Comparison of ENCODE assay signal across 10 cellular contexts in the genomic region with DNA sequence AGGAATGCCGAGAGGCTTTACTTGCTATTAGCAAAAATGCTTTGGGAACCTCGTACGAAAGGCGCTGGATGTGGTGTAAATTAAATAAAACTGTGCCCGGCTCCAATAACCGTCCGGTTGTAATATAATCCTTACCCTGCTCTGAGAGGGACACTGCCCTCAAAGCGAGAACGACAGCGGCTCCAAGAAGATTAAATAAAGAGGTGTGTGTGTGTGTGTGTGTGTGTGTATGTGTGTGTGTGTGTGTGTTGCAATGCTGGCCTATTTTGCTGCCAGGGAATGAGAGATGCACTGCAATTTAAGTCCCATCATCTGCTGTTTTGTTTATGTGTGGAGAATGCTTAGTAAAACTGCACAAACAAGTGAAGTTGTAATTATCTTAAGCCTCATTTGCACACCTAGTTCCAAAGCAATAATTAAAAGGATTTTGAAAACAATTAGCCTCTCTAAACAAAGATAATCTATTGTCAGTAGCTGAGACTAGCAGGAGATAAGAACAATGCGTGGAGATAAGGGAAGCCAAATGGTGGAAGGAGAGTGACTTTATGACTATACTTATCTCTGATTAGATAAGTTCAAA. TPM values are rescaled to one million over a fixed set of nuclear protein-coding genes. Genes with fewer than 3 reads are reported as not detected.
DNase-seq lines count a peak whose midpoint lies in the region; ATAC-seq and TF ChIP-seq lines count a peak whose summit lies in the region.
"Had no signal": no experiment of that assay in that cellular context is flagged by ENCODE, and none has a peak within 500 bp of the region (broad histone marks: within the 10 kb centered on the region; RNA-seq: fewer than 3 reads in every experiment).

No MANE protein-coding gene starts in this region.

- H2AFZ ChIP-seq in ACC112 (ENCODE audit: low read length, unreplicated experiment) (peak overlapping the region; percentile 92), hepatocyte (no peak overlapping the region)

- H3K79me2 ChIP-seq in ACC112 (ENCODE audit: control insufficient read depth, insufficient read depth, low read length, unreplicated experiment) (peaks cover 37% of the 10 kb centered on the region), hepatocyte (peaks cover 10% of the 10 kb centered on the region)

- 2% methylated on average over 11 of the region's 11 CpGs for WGBS in hepatocyte (ENCODE audit: low lambda C conversion rate, missing lambda C conversion rate)

- H4K20me1 ChIP-seq in hepatocyte (ENCODE audit: insufficient read depth, poor library complexity, severe bottlenecking), result peaks cover 6% of the 10 kb centered on the region

- H3K9me3 ChIP-seq in RWPE2 (ENCODE audit: severe bottlenecking), result no peaks in the 10 kb centered on the region
- no peaks in the 10 kb centered on the region for H3K9me3 ChIP-seq in hepatocyte (ENCODE audit: low read depth)
- H3K9me3 ChIP-seq in right atrium auricular region, result no peaks in the 10 kb centered on the region

- H3K4me1 ChIP-seq in ACC112 (ENCODE audit: control insufficient read depth, insufficient read depth, low read length, unreplicated experiment) (peaks cover 13% of the 10 kb centered on the region), RWPE2 (ENCODE audit: insufficient read depth, poor library complexity, severe bottlenecking) (no peaks in the 10 kb centered on the region), hepatocyte (ENCODE audit: insufficient read depth) (peaks cover 6% of the 10 kb centered on the region), right atrium auricular region (peaks cover 0 to 53% of the 10 kb centered on the region in 2 donors)

- H3K4me2 ChIP-seq in hepatocyte, result peak overlapping the region; percentile 95

- TF ChIP-seq CTCF in RWPE2 (IDR thresholded peaks at IDR 0.05; ENCODE audit: poor library complexity, severe bottlenecking), result no peak
- no peak for TF ChIP-seq CTCF in hepatocyte (IDR thresholded peaks at IDR 0.05; ENCODE audit: poor library complexity)
- TF ChIP-seq CTCF in right atrium auricular region (IDR thresholded peaks at IDR 0.05), result no peak

- no peaks in the 10 kb centered on the region for H3K9me2 ChIP-seq in hepatocyte (replicated peaks; ENCODE audit: insufficient read depth)

- H3K27ac ChIP-seq in ACC112 (ENCODE audit: low read depth, low read length), result no peak overlapping the region
- H3K27ac ChIP-seq in RWPE2 (ENCODE audit: poor library complexity, severe bottlenecking), result no peak overlapping the region
- H3K27ac ChIP-seq in hepatocyte, result peak overlapping the region; percentile 44
- H3K27ac ChIP-seq in right atrium auricular region, result no peak overlapping the region

- H3K27me3 ChIP-seq in ACC112 (ENCODE audit: insufficient read depth, low read length) (no peaks in the 10 kb centered on the region), RWPE2 (ENCODE audit: insufficient read depth, poor library complexity, severe bottlenecking) (no peaks in the 10 kb centered on the region), hepatocyte (peaks cover 100% of the 10 kb centered on the region), right atrium auricular region (peaks cover 68 to 87% of the 10 kb centered on the region in 2 donors)

- no peak for ATAC-seq in RWPE2 (ENCODE audit: low read depth)
- ATAC-seq: left colon had no signal

- H3K36me3 ChIP-seq in ACC112 (ENCODE audit: insufficient read depth, low read length) (no peaks in the 10 kb centered on the region; the same call in 1 of the 2 replicates), RWPE2 (ENCODE audit: low read depth) (peaks cover 5% of the 10 kb centered on the region; the same call in 1 of the 2 replicates), hepatocyte (replicated peaks; ENCODE audit: insufficient read depth, low read depth) (no peaks in the 10 kb centered on the region), right atrium auricular region (no peaks in the 10 kb centered on the region)

- DNase-seq in HCEC 1CT (peak; percentile 17), RWPE2 (ENCODE audit: low spot score) (no peak), hepatocyte (ENCODE audit: low spot score) (no peak), GM19238 (ENCODE audit: insufficient read length, low spot score) (no peak), right atrium auricular region (ENCODE audit: low spot score) (no peak)
- DNase-seq in activated CD4-positive, CD25-positive, alpha-beta regulatory T cell treated with anti-CD3 and anti-CD28 coated beads, Interleukin-2, amount 50 U/mL, for 72 hours, result no peak
- DNase-seq in stimulated activated CD4-positive, alpha-beta T cell treated with anti-CD3 and anti-CD28 coated beads, Interleukin-2, amount 100 ng/mL, for 48 hours, result no peak
- DNase-seq: left colon had no signal

- H3K4me3 ChIP-seq in ACC112 (ENCODE audit: low read depth, low read length) (peak overlapping the region; percentile 80), RWPE2 (ENCODE audit: severe bottlenecking) (peak overlapping the region; percentile 45), hepatocyte (peak overlapping the region; percentile 2), right atrium auricular region (no peak overlapping the region)

RNA-seq across cellular contexts. Expression of gene SIX1, which starts 1.2 kb away (rescaled TPM):
- 6.3 and 6.5 TPM in 2 replicates for total RNA-seq in hepatocyte
- polyA plus RNA-seq in hepatocyte, result 5.2 and 5.9 TPM in 2 replicates
- not detected for total RNA-seq in right atrium auricular region
- total RNA-seq: activated CD8-positive, alpha-beta memory T cell treated with anti-CD3 and anti-CD28 coated beads for 36 hours; left colon had no signal

Comparison
In these comparisons a context has a peak if more than half of its experiments do, and no peak if none do; other contexts are left out.
1. H3K4me3 ChIP-seq: peak in ACC112 (single experiment), RWPE2 (single experiment) and hepatocyte (single experiment); none in right atrium auricular region (0 of 2).